37 cellular contexts compared by ENCODE assay signal in genomic region chr6:25642667-25643328, GRCh38. TPM values are rescaled to one million over a fixed set of nuclear protein-coding genes. Genes with fewer than 3 reads are reported as not detected.
"Had no signal": no experiment of that assay in that cellular context is flagged by ENCODE, and none has a peak within 500 bp of the region (broad histone marks: within the 10 kb centered on the region; RNA-seq: fewer than 3 reads in every experiment).

No MANE protein-coding gene starts in this region.

- H3K27me3 ChIP-seq: ascending aorta, Peyer's patch had no signal

- DNase-seq: activated CD4-positive, alpha-beta memory T cell treated with anti-CD3 and anti-CD28 coated beads, Interleukin-2, amount 10 ng/mL, durations not matched to agents 7 days and 5 days; activated CD4-positive, alpha-beta T cell treated with anti-CD3 and anti-CD28 coated beads for 1 hour; activated CD4-positive, alpha-beta T cell treated with anti-CD3 and anti-CD28 coated beads for 48 hours; activated CD4-positive, CD25-positive, alpha-beta regulatory T cell; activated CD8-positive, alpha-beta memory T cell treated with anti-CD3 and anti-CD28 coated beads for 24 hours; activated CD8-positive, alpha-beta memory T cell treated with anti-CD3 and anti-CD28 coated beads, Interleukin-2, amount 10 ng/mL, durations not matched to agents 7 days and 5 days; activated CD8-positive, alpha-beta memory T cell treated with anti-CD3 and anti-CD28 coated beads, Interleukin-2, amount 50 U/mL, for 48 hours; activated effector memory CD4-positive, alpha-beta T cell treated with anti-CD3 and anti-CD28 coated beads, Interleukin-2, amount 50 U/mL, for 16 hours; activated naive CD4-positive, alpha-beta T cell; activated naive CD8-positive, alpha-beta T cell treated with anti-CD3 and anti-CD28 coated beads, Interleukin-2, amount 10 ng/mL, durations not matched to agents 7 days and 5 days; activated T-cell treated with anti-CD3 and anti-CD28 coated beads, Interleukin-2, amount 50 U/mL, for 48 hours; amygdala; MM.1S; MV-4-11; NCI-H1092; NCI-H1436 treated with DMSO at 0.1 percent for 48 hours; NCI-H1694 treated with DMSO at 0.1 percent for 48 hours; NCI-H2029; NCI-H345; NCI-H524 treated with DMSO at 0.1 percent for 48 hours; PC-3; Peyer's patch; RPMI8226; SHP77 treated with DMSO at 0.1 percent for 48 hours; T-cell; T-helper 17 cell; T-helper 9 cell; WERI-Rb-1 had no signal

- H3K36me3 Mint-ChIP-seq: activated CD8-positive, alpha-beta memory T cell treated with anti-CD3 and anti-CD28 coated beads, Interleukin-2, amount 10 ng/mL, durations not matched to agents 7 days and 5 days; activated naive CD4-positive, alpha-beta T cell treated with anti-CD3 and anti-CD28 coated beads, Interleukin-2, amount 50 U/mL, for 24 hours; activated naive CD8-positive, alpha-beta T cell treated with anti-CD3 and anti-CD28 coated beads, Interleukin-2, amount 10 ng/mL, durations not matched to agents 7 days and 5 days; T-cell had no signal

- H3K27ac ChIP-seq: ascending aorta, breast epithelium, KMS-11, Peyer's patch, SJSA1, WERI-Rb-1 had no signal

- H3K4me1 Mint-ChIP-seq: activated CD4-positive, alpha-beta memory T cell treated with anti-CD3 and anti-CD28 coated beads, Interleukin-2, amount 10 ng/mL, durations not matched to agents 7 days and 5 days; activated CD8-positive, alpha-beta memory T cell treated with anti-CD3 and anti-CD28 coated beads, Interleukin-2, amount 10 ng/mL, durations not matched to agents 7 days and 5 days; activated naive CD4-positive, alpha-beta T cell treated with anti-CD3 and anti-CD28 coated beads, Interleukin-2, amount 50 U/mL, for 24 hours; activated naive CD8-positive, alpha-beta T cell treated with anti-CD3 and anti-CD28 coated beads, Interleukin-2, amount 10 ng/mL, durations not matched to agents 7 days and 5 days; activated T-helper 17 cell treated with anti-CD3 and anti-CD28 coated beads, Interleukin-2, amount 50 U/mL, for 72 hours; T-cell; T-helper 17 cell had no signal

- H3K4me1 ChIP-seq: ascending aorta, breast epithelium, Peyer's patch, SJSA1 had no signal

- H3K9me3 ChIP-seq: ascending aorta, breast epithelium, Peyer's patch, SJSA1 had no signal

- H3K4me3 Mint-ChIP-seq: activated CD4-positive, alpha-beta memory T cell treated with anti-CD3 and anti-CD28 coated beads, Interleukin-2, amount 10 ng/mL, durations not matched to agents 7 days and 5 days; activated CD8-positive, alpha-beta memory T cell treated with anti-CD3 and anti-CD28 coated beads, Interleukin-2, amount 10 ng/mL, durations not matched to agents 7 days and 5 days; activated naive CD4-positive, alpha-beta T cell treated with anti-CD3 and anti-CD28 coated beads, Interleukin-2, amount 50 U/mL, for 24 hours; activated naive CD8-positive, alpha-beta T cell treated with anti-CD3 and anti-CD28 coated beads, Interleukin-2, amount 10 ng/mL, durations not matched to agents 7 days and 5 days; activated T-helper 17 cell treated with anti-CD3 and anti-CD28 coated beads, Interleukin-2, amount 50 U/mL, for 72 hours; T-cell; T-helper 17 cell had no signal

- H3K27ac Mint-ChIP-seq: activated CD4-positive, alpha-beta memory T cell treated with anti-CD3 and anti-CD28 coated beads, Interleukin-2, amount 10 ng/mL, durations not matched to agents 7 days and 5 days; activated CD8-positive, alpha-beta memory T cell treated with anti-CD3 and anti-CD28 coated beads, Interleukin-2, amount 10 ng/mL, durations not matched to agents 7 days and 5 days; activated naive CD4-positive, alpha-beta T cell treated with anti-CD3 and anti-CD28 coated beads, Interleukin-2, amount 50 U/mL, for 24 hours; activated naive CD8-positive, alpha-beta T cell treated with anti-CD3 and anti-CD28 coated beads, Interleukin-2, amount 10 ng/mL, durations not matched to agents 7 days and 5 days; activated T-helper 17 cell treated with anti-CD3 and anti-CD28 coated beads, Interleukin-2, amount 50 U/mL, for 72 hours; T-helper 17 cell had no signal

- H3K36me3 ChIP-seq: ascending aorta, breast epithelium, Peyer's patch, SJSA1, WERI-Rb-1 had no signal

- H3K4me3 ChIP-seq: ascending aorta, breast epithelium, Peyer's patch, SJSA1 had no signal

- ATAC-seq: activated CD8-positive, alpha-beta memory T cell treated with anti-CD3 and anti-CD28 coated beads, Interleukin-2, amount 10 ng/mL, durations not matched to agents 7 days and 5 days; activated T-helper 17 cell treated with anti-CD3 and anti-CD28 coated beads, Interleukin-2, amount 50 U/mL, for 72 hours; PC-3; SK-N-SH treated with all-trans-retinoic acid at 6 μM for 48 hours; T-cell; T-helper 17 cell had no signal

- H3K9me3 Mint-ChIP-seq: activated CD4-positive, alpha-beta memory T cell treated with anti-CD3 and anti-CD28 coated beads, Interleukin-2, amount 10 ng/mL, durations not matched to agents 7 days and 5 days; activated naive CD4-positive, alpha-beta T cell treated with anti-CD3 and anti-CD28 coated beads, Interleukin-2, amount 50 U/mL, for 24 hours; activated naive CD8-positive, alpha-beta T cell treated with anti-CD3 and anti-CD28 coated beads, Interleukin-2, amount 10 ng/mL, durations not matched to agents 7 days and 5 days; activated T-helper 17 cell treated with anti-CD3 and anti-CD28 coated beads, Interleukin-2, amount 50 U/mL, for 72 hours had no signal

- H3K4me2 ChIP-seq: KMS-11 had no signal

RNA-seq across cellular contexts. Expression of gene SCGN, which starts 9.2 kb away (rescaled TPM):
- total RNA-seq: activated CD4-positive, alpha-beta memory T cell treated with anti-CD3 and anti-CD28 coated beads, Interleukin-2, amount 10 ng/mL, durations not matched to agents 7 days and 5 days; activated CD8-positive, alpha-beta memory T cell treated with anti-CD3 and anti-CD28 coated beads, Interleukin-2, amount 10 ng/mL, durations not matched to agents 7 days and 5 days; activated naive CD8-positive, alpha-beta T cell treated with anti-CD3 and anti-CD28 coated beads, Interleukin-2, amount 10 ng/mL, durations not matched to agents 7 days and 5 days; activated T-helper 17 cell treated with anti-CD3 and anti-CD28 coated beads, Interleukin-2, amount 50 U/mL, for 72 hours; ascending aorta; cardiac septum; NCI-H460; PC-3; SJSA1; T-cell; T-helper 17 cell had no signal
